9 cellular contexts compared by ENCODE assay signal in genomic region chr20:45971425-45971674, GRCh38. TPM values are rescaled to one million over a fixed set of nuclear protein-coding genes. Genes with fewer than 3 reads are reported as not detected.
A peak's percentile ranks its signal among the peaks of the same experiment; 100 is the strongest.
DNase-seq lines count a peak whose midpoint lies in the region; ATAC-seq and TF ChIP-seq lines count a peak whose summit lies in the region.
"Had no signal": no experiment of that assay in that cellular context is flagged by ENCODE, and none has a peak within 500 bp of the region (broad histone marks: within the 10 kb centered on the region; RNA-seq: fewer than 3 reads in every experiment).

No MANE protein-coding gene starts in this region.

- H3K27ac ChIP-seq in CD8-positive, alpha-beta T cell (ENCODE audit: low read depth, low read length) = peak overlapping the region; percentile 100
- H3K27ac ChIP-seq in ectodermal cell (ENCODE audit: insufficient read depth, low read depth, low read length, poor library complexity, severe bottlenecking) (peak overlapping the region; percentile 100), ovary (peak overlapping the region; percentile 98 to 100)

- no peaks in the 10 kb centered on the region for H3K27me3 Mint-ChIP-seq in CD8-positive, alpha-beta T cell (ENCODE audit: low read depth)

- H3K9me3 Mint-ChIP-seq in CD8-positive, alpha-beta T cell = no peaks in the 10 kb centered on the region

- H3K4me1 ChIP-seq in CD8-positive, alpha-beta T cell (ENCODE audit: insufficient read depth, low read length) = peaks cover 27% of the 10 kb centered on the region
- H3K4me1 ChIP-seq in ectodermal cell (ENCODE audit: control insufficient read depth, insufficient read depth, low read length) (no peaks in the 10 kb centered on the region), ovary (ENCODE audit: insufficient read depth) (peaks cover 4% of the 10 kb centered on the region)

- no peak for DNase-seq in CD8-positive, alpha-beta T cell
- DNase-seq in NB4 (ENCODE audit: low read depth) (no peak), ovary (no peak), GDM1 (lab: John Stamatoyannopoulos, UW) (no peak), superior temporal gyrus (ENCODE audit: extremely low spot score) (no peak), H4 (ENCODE audit: low spot score) (no peak)

- intact Hi-C loops in CD8-positive, alpha-beta T cell (cut with DNase I, micrococcal nuclease) = loop anchor here (1.0 to 10.0 kb wide), 13 partner anchors 36 to 1757 kb away; partner anchors contain the start of genes ACOT8 (in 1 of the 2), CTSA (in 1 of the 2), DNTTIP1 (in 1 of the 2) and NEURL2 (in 1 of the 2)
- intact Hi-C loops in ovary (cut with DNase I) = loop anchor here in 1 of 4 donors (2.0 to 10.0 kb wide), 3 partner anchors 37 to 113 kb away; partner anchors contain the start of genes CTSA, NCOA5, NEURL2 and PCIF1

- H3K27ac Mint-ChIP-seq in CD8-positive, alpha-beta T cell = peak overlapping the region; percentile 100

- peak overlapping the region; percentile 100 for H3K4me3 ChIP-seq in CD8-positive, alpha-beta T cell (ENCODE audit: low read depth, low read length)
- peak overlapping the region; percentile 97 for H3K4me3 ChIP-seq in NB4 (ENCODE audit: low read depth, low read length)
- H3K4me3 ChIP-seq in ectodermal cell (ENCODE audit: insufficient read depth, low read depth, low read length) = peak overlapping the region; percentile 93
- peak overlapping the region; percentile 70 for H3K4me3 ChIP-seq in ovary

- no peaks in the 10 kb centered on the region for H3K9me3 ChIP-seq in CD8-positive, alpha-beta T cell (ENCODE audit: low read length)
- no peaks in the 10 kb centered on the region for H3K9me3 ChIP-seq in ectodermal cell (ENCODE audit: control insufficient read depth, low read length)
- no peaks in the 10 kb centered on the region for H3K9me3 ChIP-seq in ovary

- no peak for TF ChIP-seq CTCF in CD8-positive, alpha-beta T cell (IDR thresholded peaks at IDR 0.05)
- TF ChIP-seq CTCF in NB4 (IDR thresholded peaks at IDR 0.05; ENCODE audit: low read depth, low read length) (no peak), ovary (IDR thresholded peaks at IDR 0.05) (no peak)

- peaks cover 13% of the 10 kb centered on the region for H3K36me3 ChIP-seq in CD8-positive, alpha-beta T cell (ENCODE audit: insufficient read depth, low read length)
- peaks cover 7% of the 10 kb centered on the region for H3K36me3 ChIP-seq in ectodermal cell (ENCODE audit: control insufficient read depth, insufficient read depth, low read length)
- no peaks in the 10 kb centered on the region for H3K36me3 ChIP-seq in ovary

- H3K36me3 Mint-ChIP-seq in CD8-positive, alpha-beta T cell = peaks cover 29% of the 10 kb centered on the region

- CTCF ChIA-PET in CD8-positive, alpha-beta T cell (lab: Charles Lee) = interaction anchor here (0.9 to 3.7 kb wide), 14 partner anchors 11 to 597 kb away, joined by 3 to 29 read pairs (median 7); partner anchors contain the start of genes CTSA and NEURL2

- no peak for TF ChIP-seq EP300 in ovary (IDR thresholded peaks at IDR 0.05)

- no peaks in the 10 kb centered on the region for H3K27me3 ChIP-seq in CD8-positive, alpha-beta T cell (ENCODE audit: insufficient read depth, low read length)
- no peaks in the 10 kb centered on the region for H3K27me3 ChIP-seq in ectodermal cell (ENCODE audit: control insufficient read depth, insufficient read depth, low read length, poor library complexity, severe bottlenecking)
- no peaks in the 10 kb centered on the region for H3K27me3 ChIP-seq in ovary

- TF ChIP-seq POLR2A in NB4 (IDR thresholded peaks at IDR 0.05; ENCODE audit: extremely low read depth, insufficient read length) = no peak
- TF ChIP-seq POLR2A in ovary (IDR thresholded peaks at IDR 0.05) = no peak

- WGBS in ectodermal cell, 2 experiments = 25% methylated on average over 14 of the region's 14 CpGs
- 0 to 1% (median 1%) methylated on average over 14 of the region's 14 CpGs for WGBS in ovary, 3 donors

- ATAC-seq in CD8-positive, alpha-beta T cell = peak; percentile 2
- ATAC-seq in GM21515 (IDR thresholded peaks at IDR 0.05; ENCODE audit: unreplicated experiment) = peak; percentile 22

- peaks cover 24% of the 10 kb centered on the region for H3K4me1 Mint-ChIP-seq in CD8-positive, alpha-beta T cell (ENCODE audit: low read depth)

- H3K4me3 Mint-ChIP-seq in CD8-positive, alpha-beta T cell = peak overlapping the region; percentile 90

- POLR2A ChIA-PET in CD8-positive, alpha-beta T cell (lab: Charles Lee) = interaction anchor here (1.0 to 5.2 kb wide), 15 partner anchors 8 to 172 kb away, joined by 3 to 99 read pairs (median 7); partner anchors contain the start of genes ACOT8, CTSA, NEURL2 and PCIF1

RNA-seq across cellular contexts. Expression of gene ZNF335, which starts 0.7 kb away (rescaled TPM):
- 10 to 100 TPM; 90.9 to 96.1 TPM for total RNA-seq in CD8-positive, alpha-beta T cell
- polyA plus RNA-seq in ectodermal cell (2013, experiment 1 of 4) = 17.3 TPM
- 17.7 TPM for polyA plus RNA-seq in ectodermal cell (2013, experiment 2 of 4)
- polyA plus RNA-seq in ectodermal cell (2013, experiment 3 of 4) = 14.8 TPM
- polyA plus RNA-seq in ectodermal cell (2013, experiment 4 of 4) = 15.1 TPM
- 10 to 100 TPM; 14.2 to 25.7 (median 20.0) TPM for total RNA-seq in ovary
- 10 to 100 TPM in 1 of 2 donors, 1 to 10 TPM in 1; 3.5 to 15.7 TPM for polyA plus RNA-seq in ovary
- total RNA-seq in H4 (2014; rRNA removed; shearing (Covaris generic)) = 4.3 and 7.1 TPM in 2 replicates

RNA-seq across cellular contexts. Expression of gene PCIF1, which starts 36.9 kb away (rescaled TPM):
- 100 to 1,000 TPM; 112 to 118 TPM for total RNA-seq in CD8-positive, alpha-beta T cell
- polyA plus RNA-seq in ectodermal cell (2013, experiment 1 of 4) = 38.1 TPM
- polyA plus RNA-seq in ectodermal cell (2013, experiment 2 of 4) = 35.4 TPM
- polyA plus RNA-seq in ectodermal cell (2013, experiment 3 of 4) = 34.6 TPM
- polyA plus RNA-seq in ectodermal cell (2013, experiment 4 of 4) = 35.5 TPM
- 10 to 100 TPM; 34.5 to 73.7 (median 59.8) TPM for total RNA-seq in ovary
- 10 to 100 TPM; 14.6 to 48.2 TPM for polyA plus RNA-seq in ovary
- total RNA-seq in H4 (2014; rRNA removed; shearing (Covaris generic)) = 5.2 and 7.7 TPM in 2 replicates

RNA-seq across cellular contexts. Expression of gene MMP9, which starts 37.4 kb away (rescaled TPM):
- 1 to 10 TPM; 7.1 to 8.8 TPM for total RNA-seq in CD8-positive, alpha-beta T cell
- polyA plus RNA-seq in ectodermal cell (2013, experiment 1 of 4) = 0.56 TPM
- polyA plus RNA-seq in ectodermal cell (2013, experiment 2 of 4) = 0.41 TPM
- 0.21 TPM for polyA plus RNA-seq in ectodermal cell (2013, experiment 3 of 4)
- polyA plus RNA-seq in ectodermal cell (2013, experiment 4 of 4) = 0.24 TPM
- 1 to 10 TPM in 2 of 7 donors, under 1 TPM in 5; 0.10 to 1.7 (median 0.28) TPM for total RNA-seq in ovary
- polyA plus RNA-seq in ovary = under 1 TPM; 0.16 to 0.25 TPM
- total RNA-seq in H4 (2014; rRNA removed; shearing (Covaris generic)) = not detected in 2 replicates
- total RNA-seq: SK-MEL-5 had no signal

RNA-seq across cellular contexts. Expression of gene SLC12A5, which starts 57.7 kb away (rescaled TPM):
- 1 to 10 TPM; 1.1 to 1.4 TPM for total RNA-seq in CD8-positive, alpha-beta T cell
- polyA plus RNA-seq in ectodermal cell (2013, experiment 1 of 4) = 9.5 TPM
- 8.5 TPM for polyA plus RNA-seq in ectodermal cell (2013, experiment 2 of 4)
- polyA plus RNA-seq in ectodermal cell (2013, experiment 3 of 4) = 7.4 TPM
- 8.8 TPM for polyA plus RNA-seq in ectodermal cell (2013, experiment 4 of 4)
- total RNA-seq in ovary = 1 to 10 TPM in 5 of 7 donors, not detected in 2; 1.1 to 2.1 (median 1.3) TPM
- 1 to 10 TPM; 2.2 to 3.8 TPM for polyA plus RNA-seq in ovary
- total RNA-seq in H4 (2014; rRNA removed; shearing (Covaris generic)) = 0.21 and 4.3 TPM in 2 replicates

RNA-seq across cellular contexts. Expression of gene PLTP, which starts 59.4 kb away (rescaled TPM):
- total RNA-seq in CD8-positive, alpha-beta T cell = not detected
- polyA plus RNA-seq in ectodermal cell (2013, experiment 1 of 4) = 127 TPM
- polyA plus RNA-seq in ectodermal cell (2013, experiment 2 of 4) = 120 TPM
- polyA plus RNA-seq in ectodermal cell (2013, experiment 3 of 4) = 104 TPM
- 109 TPM for polyA plus RNA-seq in ectodermal cell (2013, experiment 4 of 4)
- 100 to 1,000 TPM in 4 of 7 donors, 10 to 100 TPM in 3; 83.5 to 266 (median 138) TPM for total RNA-seq in ovary
- polyA plus RNA-seq in ovary = 100 to 1,000 TPM in 1 of 2 donors, 10 to 100 TPM in 1; 85.7 to 188 TPM
- total RNA-seq in H4 (2014; rRNA removed; shearing (Covaris generic)) = 1.1 and 2.2 TPM in 2 replicates
